Comparison of ENCODE assay signal across 8 cellular contexts in the genomic region with DNA sequence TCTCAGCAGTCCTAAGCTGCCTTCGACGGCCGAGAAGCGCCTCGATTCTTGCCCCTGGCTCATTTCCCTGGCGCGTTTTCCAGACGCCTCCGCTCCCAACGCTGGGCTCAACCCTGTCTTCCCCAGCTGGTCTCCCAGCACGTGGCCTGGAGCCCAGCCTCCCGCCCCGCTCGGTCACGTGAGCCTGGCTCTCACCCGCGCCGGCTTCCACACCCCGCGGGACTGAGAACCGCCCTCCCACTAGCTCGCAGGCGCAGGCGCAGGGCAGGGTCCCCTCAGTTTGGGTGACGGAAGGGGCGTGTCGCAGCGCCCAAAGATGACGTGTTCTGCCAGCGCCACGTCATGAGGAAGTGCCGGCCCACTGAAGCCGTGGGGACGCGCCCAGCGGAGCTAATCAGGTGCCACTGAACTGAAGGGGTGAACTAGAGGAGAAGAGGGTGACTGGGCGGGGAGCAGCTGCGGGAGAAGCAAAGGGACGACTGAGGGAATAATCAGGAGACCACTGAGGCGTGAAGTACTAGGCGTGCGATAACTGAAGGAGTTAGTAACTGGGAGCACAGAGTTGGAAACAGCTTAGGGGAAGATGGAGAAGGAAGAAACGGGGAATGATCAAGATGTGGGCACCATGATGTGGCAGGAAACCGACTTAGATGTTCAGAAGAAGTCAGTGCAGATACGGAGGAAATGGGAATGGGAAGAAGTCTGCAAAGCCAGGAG. TPM values are rescaled to one million over a fixed set of nuclear protein-coding genes. Genes with fewer than 3 reads are reported as not detected.
DNase-seq lines count a peak whose midpoint lies in the region; ATAC-seq and TF ChIP-seq lines count a peak whose summit lies in the region.

A gene with protein sequence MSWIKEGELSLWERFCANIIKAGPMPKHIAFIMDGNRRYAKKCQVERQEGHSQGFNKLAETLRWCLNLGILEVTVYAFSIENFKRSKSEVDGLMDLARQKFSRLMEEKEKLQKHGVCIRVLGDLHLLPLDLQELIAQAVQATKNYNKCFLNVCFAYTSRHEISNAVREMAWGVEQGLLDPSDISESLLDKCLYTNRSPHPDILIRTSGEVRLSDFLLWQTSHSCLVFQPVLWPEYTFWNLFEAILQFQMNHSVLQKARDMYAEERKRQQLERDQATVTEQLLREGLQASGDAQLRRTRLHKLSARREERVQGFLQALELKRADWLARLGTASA (plus strand): TSS at position 343 of the 717 bp plus-strand sequence. CDS start 625 bp downstream, outside the sequence.

- H3K27me3 Mint-ChIP-seq in T-helper 2 cell treated with Interferon-gamma antibody and Interleukin-4, amounts not matched to agents 5 μg/mL and 100 μg/mL, for 36 hours (ENCODE audit: low read depth) = peaks cover 12% of the 10 kb centered on the region

- H3K36me3 Mint-ChIP-seq in T-helper 2 cell treated with Interferon-gamma antibody and Interleukin-4, amounts not matched to agents 5 μg/mL and 100 μg/mL, for 36 hours (ENCODE audit: low read depth) = peaks cover 7% of the 10 kb centered on the region

- H3K27me3 ChIP-seq in ascending aorta (no peaks in the 10 kb centered on the region), right atrium auricular region (no peaks in the 10 kb centered on the region), rectal smooth muscle tissue (ENCODE audit: control insufficient read depth, insufficient read depth, low read length) (no peaks in the 10 kb centered on the region), aorta (ENCODE audit: control insufficient read depth in 1 of 2, insufficient read depth in 2 of 2, low read length in 1 of 2) (no peaks in the 10 kb centered on the region)

- peaks cover 6 to 10% of the 10 kb centered on the region in 2 donors for H3K36me3 ChIP-seq in ascending aorta
- peaks cover 12% of the 10 kb centered on the region for H3K36me3 ChIP-seq in right atrium auricular region
- no peaks in the 10 kb centered on the region for H3K36me3 ChIP-seq in rectal smooth muscle tissue (ENCODE audit: control insufficient read depth, insufficient read depth, low read length)
- H3K36me3 ChIP-seq in aorta (ENCODE audit: control insufficient read depth in 1 of 2, insufficient read depth in 2 of 2, low read length in 1 of 2) = no peaks in the 10 kb centered on the region

- peak within 1 kb of the TSS; percentile 98 for H3K27ac Mint-ChIP-seq in T-helper 2 cell treated with Interferon-gamma antibody and Interleukin-4, amounts not matched to agents 5 μg/mL and 100 μg/mL, for 36 hours

- ATAC-seq in GM18502 (IDR thresholded peaks at IDR 0.05; ENCODE audit: poor library complexity, unreplicated experiment) = peak; percentile 93
- ATAC-seq in HG02970 (IDR thresholded peaks at IDR 0.05; ENCODE audit: low FRiP score, unreplicated experiment) = peak; percentile 95
- peak; percentile 100 for ATAC-seq in aorta (ENCODE audit: low FRiP score)

- TF ChIP-seq CTCF in ascending aorta (IDR thresholded peaks at IDR 0.05) (no peak), right atrium auricular region (IDR thresholded peaks at IDR 0.05) (no peak)

- H3K4me1 ChIP-seq in ascending aorta (peaks cover 3 to 9% of the 10 kb centered on the region in 2 donors), right atrium auricular region (peaks cover 0 to 27% of the 10 kb centered on the region in 2 donors), rectal smooth muscle tissue (ENCODE audit: control insufficient read depth, insufficient read depth, low read length) (peaks cover 6% of the 10 kb centered on the region), aorta (ENCODE audit: control insufficient read depth in 1 of 2, insufficient read depth in 2 of 2, low read length in 2 of 2) (peaks cover 0 to 2% of the 10 kb centered on the region in 2 donors)

- H3K9ac ChIP-seq in rectal smooth muscle tissue (ENCODE audit: low read length) = peak within 1 kb of the TSS; percentile 76

- intact Hi-C loops in ascending aorta (cut with DNase I) = loop anchor here (1.0 to 10.0 kb wide), 3 partner anchors 40 to 321 kb away; a partner anchor contains a TSS
- intact Hi-C loops in aorta (cut with DNase I) = loop anchor here in 1 of 2 donors (5.0 kb wide), 1 partner anchor 40 kb away; a partner anchor contains a TSS

- WGBS in aorta, 2 donors = 0 to 1% methylated on average over 45 of the region's 45 CpGs

- H3K4me3 ChIP-seq in ascending aorta = peak within 1 kb of the TSS; percentile 44 to 85
- H3K4me3 ChIP-seq in right atrium auricular region = peak within 1 kb of the TSS; percentile 69 to 73
- peak within 1 kb of the TSS; percentile 81 for H3K4me3 ChIP-seq in rectal smooth muscle tissue (ENCODE audit: low read length)
- peak within 1 kb of the TSS; percentile 61 to 82 for H3K4me3 ChIP-seq in aorta (ENCODE audit: low read length in 2 of 2)

- H3K27ac ChIP-seq in ascending aorta (peak within 1 kb of the TSS; percentile 10 to 69), right atrium auricular region (peak within 1 kb of the TSS; percentile 70 to 74), rectal smooth muscle tissue (ENCODE audit: low read depth, low read length) (peak within 1 kb of the TSS; percentile 66), aorta (ENCODE audit: low read depth in 1 of 2, low read length in 2 of 2) (peak within 1 kb of the TSS in 1 of 2 donors; percentile 42)

- H3K9me3 ChIP-seq in ascending aorta = no peaks in the 10 kb centered on the region
- no peaks in the 10 kb centered on the region for H3K9me3 ChIP-seq in right atrium auricular region
- H3K9me3 ChIP-seq in aorta (ENCODE audit: control insufficient read depth, low read length) = no peaks in the 10 kb centered on the region

- peak; percentile 96 to 97 for DNase-seq in NCI-H1930 (lab: John Stamatoyannopoulos, UW)
- peak; percentile 98 for DNase-seq in T-helper 2 cell treated with Interferon-gamma antibody and Interleukin-4, amounts not matched to agents 5 μg/mL and 100 μg/mL, for 36 hours (ENCODE audit: low spot score)
- peak; percentile 91 to 98 for DNase-seq in ascending aorta (ENCODE audit: low spot score in 2 of 2)
- DNase-seq in right atrium auricular region (ENCODE audit: low spot score) = peak; percentile 98
- peak; percentile 99 for DNase-seq in aorta

- H3K9me3 Mint-ChIP-seq in T-helper 2 cell treated with Interferon-gamma antibody and Interleukin-4, amounts not matched to agents 5 μg/mL and 100 μg/mL, for 36 hours = no peaks in the 10 kb centered on the region

- H3K4me3 Mint-ChIP-seq in T-helper 2 cell treated with Interferon-gamma antibody and Interleukin-4, amounts not matched to agents 5 μg/mL and 100 μg/mL, for 36 hours = peak within 1 kb of the TSS; percentile 98

- peaks cover 17% of the 10 kb centered on the region for H3K4me1 Mint-ChIP-seq in T-helper 2 cell treated with Interferon-gamma antibody and Interleukin-4, amounts not matched to agents 5 μg/mL and 100 μg/mL, for 36 hours (ENCODE audit: low read depth)

RNA-seq across cellular contexts. Expression of the gene that starts here (rescaled TPM):
- total RNA-seq in ascending aorta (54.2 TPM), right atrium auricular region (10 to 100 TPM; 24.2 to 33.3 TPM), aorta (10 to 100 TPM; 42.3 to 46.4 TPM)
- polyA plus RNA-seq in aorta = 10 to 100 TPM; 18.0 to 25.5 TPM
